10 cellular contexts compared by ENCODE assay signal in the genomic region with DNA sequence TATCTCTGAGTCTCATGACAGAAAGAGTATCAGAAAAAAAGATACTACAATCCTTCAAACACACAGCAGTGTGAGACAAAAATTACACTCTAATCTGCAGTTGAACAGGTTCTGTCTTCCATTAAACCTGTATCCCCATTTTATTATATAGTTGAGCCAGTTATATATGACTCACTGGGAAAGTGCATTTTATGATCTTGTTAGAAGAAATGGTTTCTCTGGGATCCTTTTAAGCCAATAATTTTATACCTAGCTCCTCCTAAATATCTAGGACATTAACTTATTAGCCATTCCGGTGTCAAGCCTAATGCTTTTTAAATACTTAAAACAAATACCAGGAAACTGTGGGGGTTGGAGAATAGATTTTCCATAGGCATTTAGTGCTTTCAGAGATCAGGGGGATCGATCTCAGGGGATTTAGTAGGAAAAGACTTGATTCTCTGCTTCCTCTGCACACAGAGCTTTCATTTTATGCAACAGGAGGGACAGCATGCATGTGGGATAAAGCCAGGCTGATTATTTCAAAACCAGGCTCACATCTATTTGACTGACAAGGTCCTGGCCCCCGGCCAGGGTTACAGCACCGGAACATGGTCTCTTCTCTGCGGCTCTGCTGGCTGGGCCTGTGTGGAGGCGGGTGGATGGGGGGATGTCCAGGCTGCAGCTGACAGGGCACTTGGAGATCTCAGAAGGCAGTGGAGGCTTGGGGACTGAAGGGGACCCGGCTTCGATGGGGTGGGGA.
DNase-seq lines count a peak whose midpoint lies in the region; ATAC-seq and TF ChIP-seq lines count a peak whose summit lies in the region.
"Had no signal": no experiment of that assay in that cellular context is flagged by ENCODE, and none has a peak within 500 bp of the region (broad histone marks: within the 10 kb centered on the region; RNA-seq: fewer than 3 reads in every experiment).

No MANE protein-coding gene starts in this region.

- no peaks in the 10 kb centered on the region for H3K36me3 ChIP-seq in BE2C
- no peaks in the 10 kb centered on the region for H3K36me3 ChIP-seq in left lung
- H3K36me3 ChIP-seq: MG63 had no signal

- H3K4me1 ChIP-seq in BE2C (peaks cover 32% of the 10 kb centered on the region), left lung (peaks cover 0 to 14% of the 10 kb centered on the region in 2 donors)

- peak; percentile 95 for DNase-seq in BE2C
- peak; percentile 14 for DNase-seq in NCI-H146 treated with DMSO at 0.1 percent for 48 hours (lab: John Stamatoyannopoulos, UW; ENCODE audit: unreplicated experiment)
- DNase-seq in astrocyte of the hippocampus (ENCODE audit: low read depth, low spot score) = peak; percentile 53
- DNase-seq in left lung = no peak
- DNase-seq in NCI-H187 (lab: John Stamatoyannopoulos, UW) = no peak
- DNase-seq: MG63; stimulated activated CD4-positive, alpha-beta T cell treated with anti-CD3 and anti-CD28 coated beads, Interleukin-2, amount 100 ng/mL, for 48 hours had no signal

- H3K27me3 ChIP-seq in BE2C (no peaks in the 10 kb centered on the region), left lung (no peaks in the 10 kb centered on the region)
- H3K27me3 ChIP-seq: MG63 had no signal

- H3K27ac ChIP-seq in left lung = no peak overlapping the region

- H3K9me3 ChIP-seq in BE2C (peaks cover 3% of the 10 kb centered on the region; the same call in 1 of the 2 replicates), left lung (peaks cover 0 to 4% of the 10 kb centered on the region in 2 donors)

- TF ChIP-seq CTCF in BE2C (IDR thresholded peaks at IDR 0.05; ENCODE audit: low read depth, low read length) (no peak), left lung (IDR thresholded peaks at IDR 0.05) (no peak)

- peak; percentile 36 for ATAC-seq in left lung
- no peak for ATAC-seq in GM19023 (IDR thresholded peaks at IDR 0.05; ENCODE audit: unreplicated experiment)
- no peak for ATAC-seq in HG03457 (IDR thresholded peaks at IDR 0.05; ENCODE audit: unreplicated experiment)
- ATAC-seq in HG03025 (IDR thresholded peaks at IDR 0.05; ENCODE audit: low FRiP score, unreplicated experiment) = no peak

- intact Hi-C loops in left lung (cut with DNase I) = no loop called here

- H3K4me3 ChIP-seq in BE2C (ENCODE audit: low read depth, low read length) (peak overlapping the region; percentile 36), left lung (no peak overlapping the region)
- H3K4me3 ChIP-seq: MG63 had no signal

Comparison
In these comparisons a context has a peak if more than half of its experiments do, and no peak if none do; other contexts are left out.
1. DNase-seq: peak in BE2C (single experiment), NCI-H146 treated with DMSO at 0.1 percent for 48 hours (single experiment) and astrocyte of the hippocampus (single experiment); none in left lung (0 of 2) and NCI-H187 (0 of 2).